8 cellular contexts compared by ENCODE assay signal in genomic region chr4:49512658-49513545, GRCh38.
DNase-seq lines count a peak whose midpoint lies in the region; ATAC-seq, FAIRE-seq and TF ChIP-seq lines count a peak whose summit lies in the region.
"Not testable (repeated sequence)": the region's sequence is repeated elsewhere in the genome, so short reads cannot be mapped to it uniquely, and the experiment has no call there.

No MANE protein-coding gene starts in this region.

- peak overlapping the region; percentile 26; the same call in 1 of the 2 replicates for H3K4me3 ChIP-seq in iPS-18c (ENCODE audit: insufficient read depth, low read depth, low read length)
- H3K4me3 ChIP-seq in mesendoderm (ENCODE audit: low read length) = peak overlapping the region; percentile 1

- not testable (repeated sequence) for H3K36me3 Mint-ChIP-seq in activated T-cell treated with anti-CD3 and anti-CD28 coated beads, Interleukin-2, amount 50 U/mL, for 4 hours (ENCODE audit: insufficient read depth)

- not testable (repeated sequence) for H3K79me2 ChIP-seq in mesendoderm (ENCODE audit: control insufficient read depth, insufficient read depth, low read length)

- not testable (repeated sequence) for ATAC-seq in activated T-cell treated with anti-CD3 and anti-CD28 coated beads, Interleukin-2, amount 50 U/mL, for 4 hours

- H3K9ac ChIP-seq in mesendoderm (ENCODE audit: low read length) = not testable (repeated sequence)

- H3K27ac ChIP-seq in RWPE1; mesendoderm (ENCODE audit: low read depth, low read length): not testable (repeated sequence)

- not testable (repeated sequence) for H3K79me1 ChIP-seq in mesendoderm (ENCODE audit: low read length)

- not testable (repeated sequence) for H3K4me3 Mint-ChIP-seq in activated T-cell treated with anti-CD3 and anti-CD28 coated beads, Interleukin-2, amount 50 U/mL, for 4 hours

- CTCF ChIA-PET in RWPE1 (lab: Yijun Ruan, JAX) = not testable (repeated sequence)

- no CpG with 5 or more reads among the region's 33 CpGs for WGBS in mesendoderm (ENCODE audit: extremely low coverage, insufficient coverage, low lambda C conversion rate)

- not testable (repeated sequence) for FAIRE-seq in GM12891 (lab: Jason Lieb, UNC)

- H4K8ac ChIP-seq in mesendoderm (ENCODE audit: low read depth, low read length) = not testable (repeated sequence)

- H3K4ac ChIP-seq in mesendoderm (ENCODE audit: low read depth, low read length) = not testable (repeated sequence)

- H2BK5ac ChIP-seq in mesendoderm (ENCODE audit: low read length) = not testable (repeated sequence)

- H3K4me1 Mint-ChIP-seq in activated T-cell treated with anti-CD3 and anti-CD28 coated beads, Interleukin-2, amount 50 U/mL, for 4 hours (ENCODE audit: low read depth) = not testable (repeated sequence)

- H3K4me1 ChIP-seq in mesendoderm (ENCODE audit: control insufficient read depth, low read depth, low read length) = not testable (repeated sequence)

- H3K18ac ChIP-seq in mesendoderm (ENCODE audit: low read length) = not testable (repeated sequence)

- not testable (repeated sequence) for H4K5ac ChIP-seq in mesendoderm (ENCODE audit: low read length)

- not testable (repeated sequence) for H3K56ac ChIP-seq in mesendoderm (ENCODE audit: low read length)

- not testable (repeated sequence) for H2AK5ac ChIP-seq in mesendoderm (ENCODE audit: low read length)

- H3K4me2 ChIP-seq in mesendoderm (ENCODE audit: low read length) = not testable (repeated sequence)

- not testable (repeated sequence) for H3K23ac ChIP-seq in mesendoderm (ENCODE audit: low read length)

- peaks cover 45% of the 10 kb centered on the region for H3K9me3 Mint-ChIP-seq in activated T-cell treated with anti-CD3 and anti-CD28 coated beads, Interleukin-2, amount 50 U/mL, for 4 hours

- TF ChIP-seq POLR2A in GM12891 (IDR thresholded peaks at IDR 0.05; ENCODE audit: low read depth, low read length) = not testable (repeated sequence)

- peak; percentile 1 for DNase-seq in AG08395 (ENCODE audit: low spot score)
- peak; percentile 20 for DNase-seq in GM12891 (ENCODE audit: insufficient read length, low spot score)
- peak; percentile 3 for DNase-seq in RWPE1 (ENCODE audit: low spot score)
- DNase-seq in activated T-cell treated with anti-CD3 and anti-CD28 coated beads, Interleukin-2, amount 50 U/mL, for 4 hours = peak; percentile 24
- peak; percentile 14 for DNase-seq in effector CD4-positive, alpha-beta T cell
- DNase-seq in mesendoderm = peak; percentile 2
- peak; percentile 5 for DNase-seq in stimulated activated CD4-positive, alpha-beta T cell treated with anti-CD3 and anti-CD28 coated beads, Interleukin-15, amount 100 ng/mL, for 24 hours

- not testable (repeated sequence) for H3K27me3 ChIP-seq in mesendoderm (ENCODE audit: insufficient read depth, low read length, poor library complexity)

- not testable (repeated sequence) for H3K36me3 ChIP-seq in mesendoderm (ENCODE audit: control insufficient read depth, insufficient read depth, low read length)

- TF ChIP-seq CTCF in RWPE1 (conservative IDR thresholded peaks at IDR 0.05; ENCODE audit: low read depth) = not testable (repeated sequence)

- H3K9me3 ChIP-seq in iPS-18c (ENCODE audit: control insufficient read depth, insufficient read depth, low read length) = peaks cover 55% of the 10 kb centered on the region

- POLR2A ChIA-PET in RWPE1 (lab: Yijun Ruan, JAX; ENCODE audit: low non-redundant PET) = not testable (repeated sequence)

- not testable (repeated sequence) for H2BK15ac ChIP-seq in mesendoderm (replicated peaks; ENCODE audit: low read depth)

- not testable (repeated sequence) for H2BK120ac ChIP-seq in mesendoderm (ENCODE audit: low read depth, low read length)

- H3K27me3 Mint-ChIP-seq in activated T-cell treated with anti-CD3 and anti-CD28 coated beads, Interleukin-2, amount 50 U/mL, for 4 hours (ENCODE audit: low read depth) = not testable (repeated sequence)
